ENCODE assay signal across 8 cellular contexts in genomic region chr2:171811229-171811628, GRCh38.
DNase-seq lines count a peak whose midpoint lies in the region; ATAC-seq, FAIRE-seq and TF ChIP-seq lines count a peak whose summit lies in the region.

No MANE protein-coding gene starts in this region.

- H3K4me1 Mint-ChIP-seq in CD4-positive, CD25-positive, alpha-beta regulatory T cell = peaks cover 0 to 2% (median 0%) of the 10 kb centered on the region in 4 donors

- ATAC-seq in CD4-positive, CD25-positive, alpha-beta regulatory T cell (ENCODE audit: low read depth in 2 of 2) = no peak
- no peak for ATAC-seq in HG02884 (IDR thresholded peaks at IDR 0.05; ENCODE audit: unreplicated experiment)
- no peak for ATAC-seq in HG02571 (IDR thresholded peaks at IDR 0.05; ENCODE audit: unreplicated experiment)
- no peak for ATAC-seq in GM18870 (IDR thresholded peaks at IDR 0.05; ENCODE audit: unreplicated experiment)

- no peaks in the 10 kb centered on the region for H3K79me2 ChIP-seq in SK-N-SH (ENCODE audit: insufficient read depth)

- no peaks in the 10 kb centered on the region for H3K27me3 Mint-ChIP-seq in CD4-positive, CD25-positive, alpha-beta regulatory T cell

- H3K9me3 ChIP-seq in CD4-positive, CD25-positive, alpha-beta regulatory T cell (ENCODE audit: control insufficient read depth in 2 of 2, low read length in 2 of 2) = no peaks in the 10 kb centered on the region
- no peaks in the 10 kb centered on the region for H3K9me3 ChIP-seq in SK-N-SH

- no peak overlapping the region for H2AFZ ChIP-seq in SK-N-SH (ENCODE audit: low read depth)

- H3K36me3 Mint-ChIP-seq in CD4-positive, CD25-positive, alpha-beta regulatory T cell = peaks cover 31% of the 10 kb centered on the region

- TF ChIP-seq RAD21 in Ishikawa (IDR thresholded peaks at IDR 0.05; ENCODE audit: low read depth) (peak; percentile 58), SK-N-SH (IDR thresholded peaks at IDR 0.05; ENCODE audit: low read length) (peak; percentile 80)

- 69% methylated on average over 4 of the region's 4 CpGs for WGBS in SK-N-SH (ENCODE audit: low lambda C conversion rate)

- no peak overlapping the region for H3K4me2 ChIP-seq in SK-N-SH

- H3K4me3 Mint-ChIP-seq in CD4-positive, CD25-positive, alpha-beta regulatory T cell = no peak overlapping the region

- no peak for TF ChIP-seq EP300 in Ishikawa (IDR thresholded peaks at IDR 0.05; ENCODE audit: borderline replicate concordance)
- no peak for TF ChIP-seq EP300 in SK-N-SH (IDR thresholded peaks at IDR 0.05; ENCODE audit: borderline replicate concordance in 1 of 2, low read depth in 1 of 2, low read length in 1 of 2)

- TF ChIP-seq POLR2A in GM12892 (IDR thresholded peaks at IDR 0.05; ENCODE audit: low read depth, low read length) = no peak

- DNase-seq in CD4-positive, CD25-positive, alpha-beta regulatory T cell = peak in 2 of 3 donors; percentile 16 to 45
- peak; percentile 34 for DNase-seq in SK-N-SH
- DNase-seq in hepatic stellate cell (ENCODE audit: low spot score) = peak; percentile 11
- no peak for DNase-seq in GM12892 (ENCODE audit: insufficient read length)

- H3K27ac ChIP-seq in CD4-positive, CD25-positive, alpha-beta regulatory T cell (ENCODE audit: insufficient read depth, low read length, poor library complexity, severe bottlenecking) = no peak overlapping the region
- H3K27ac ChIP-seq in SK-N-SH (ENCODE audit: low read depth in 2 of 2, low read length in 1 of 2) = no peak overlapping the region

- POLR2A ChIA-PET in SK-N-SH (lab: Yijun Ruan, JAX) = no interaction called here

- H3K9me2 ChIP-seq in SK-N-SH = no peaks in the 10 kb centered on the region

- no peak overlapping the region for H3K4me3 ChIP-seq in CD4-positive, CD25-positive, alpha-beta regulatory T cell (ENCODE audit: low read depth, low read length)
- H3K4me3 ChIP-seq in SK-N-SH (ENCODE audit: low read depth in 2 of 2, low read length in 1 of 2) = no peak overlapping the region

- no peak overlapping the region for H3K9ac ChIP-seq in SK-N-SH

- no peaks in the 10 kb centered on the region for H3K27me3 ChIP-seq in CD4-positive, CD25-positive, alpha-beta regulatory T cell (ENCODE audit: control insufficient read depth, insufficient read depth, low read length)
- no peaks in the 10 kb centered on the region for H3K27me3 ChIP-seq in SK-N-SH (ENCODE audit: insufficient read depth)

- no peak for FAIRE-seq in GM12892 (lab: Jason Lieb, UNC)

- CTCF ChIA-PET in SK-N-SH (lab: Yijun Ruan, JAX) = interaction anchor here (0.6 to 4.9 kb wide), 17 partner anchors 13 to 316 kb away, joined by 3 to 59 read pairs (median 4); partner anchors contain the start of gene DLX2

- H3K27ac Mint-ChIP-seq in CD4-positive, CD25-positive, alpha-beta regulatory T cell = no peak overlapping the region

- H3K9me3 Mint-ChIP-seq in CD4-positive, CD25-positive, alpha-beta regulatory T cell = no peaks in the 10 kb centered on the region

- peaks cover 26% of the 10 kb centered on the region for H3K36me3 ChIP-seq in CD4-positive, CD25-positive, alpha-beta regulatory T cell (ENCODE audit: control insufficient read depth, insufficient read depth, low read length)
- peaks cover 10 to 12% of the 10 kb centered on the region in 2 experiments for H3K36me3 ChIP-seq in SK-N-SH (replicated peaks in 1 of 2; ENCODE audit: control insufficient read depth in 1 of 2, insufficient read depth in 2 of 2, low read length in 1 of 2)

- no peaks in the 10 kb centered on the region for H3K4me1 ChIP-seq in CD4-positive, CD25-positive, alpha-beta regulatory T cell (ENCODE audit: control insufficient read depth, insufficient read depth, low read length, poor library complexity, severe bottlenecking)
- no peaks in the 10 kb centered on the region for H3K4me1 ChIP-seq in SK-N-SH (ENCODE audit: control insufficient read depth in 1 of 2, insufficient read depth in 2 of 2, low read depth in 1 of 2, low read length in 1 of 2)

- TF ChIP-seq CTCF in SK-N-SH (IDR thresholded peaks at IDR 0.05) = peak; percentile 57

- H3F3A ChIP-seq in SK-N-SH (replicated peaks; ENCODE audit: insufficient read depth) = no peaks in the 10 kb centered on the region

- H4K20me1 ChIP-seq in SK-N-SH (ENCODE audit: insufficient read depth) = no peaks in the 10 kb centered on the region

TF ChIP-seq in Ishikawa, 13 proteins besides CTCF, POLR2A, EP300 and RAD21 (continues in another document):
- TF ChIP-seq EGR1 (IDR thresholded peaks at IDR 0.05) (no peak), TAF1 (IDR thresholded peaks at IDR 0.05; ENCODE audit: low read depth) (no peak), FOXM1 (IDR thresholded peaks at IDR 0.05; ENCODE audit: borderline replicate concordance, low read depth) (no peak), YY1 (IDR thresholded peaks at IDR 0.05; ENCODE audit: low read depth) (no peak), MAX (IDR thresholded peaks at IDR 0.05) (no peak), USF1 (IDR thresholded peaks at IDR 0.05) (no peak)

TF ChIP-seq in SK-N-SH, 30 proteins besides CTCF, POLR2A, EP300 and RAD21:
- TF ChIP-seq SIN3A (IDR thresholded peaks at IDR 0.05; ENCODE audit: borderline replicate concordance, low read depth, low read length) (no peak), SMC3 (IDR thresholded peaks at IDR 0.05; ENCODE audit: low read depth, low read length) (peak; percentile 68)
